Comparison of ENCODE assay signal across 10 cellular contexts in genomic region chr17:16988749-16989229, GRCh38. TPM values are rescaled to one million over a fixed set of nuclear protein-coding genes. Genes with fewer than 3 reads are reported as not detected.
DNase-seq lines count a peak whose midpoint lies in the region; ATAC-seq and TF ChIP-seq lines count a peak whose summit lies in the region.
"Had no signal": no experiment of that assay in that cellular context is flagged by ENCODE, and none has a peak within 500 bp of the region (broad histone marks: within the 10 kb centered on the region; RNA-seq: fewer than 3 reads in every experiment).

No MANE protein-coding gene starts in this region.

- H3K27me3 ChIP-seq in stomach (no peaks in the 10 kb centered on the region), ascending aorta (no peaks in the 10 kb centered on the region)

- H3K27me3 Mint-ChIP-seq in activated T-cell treated with anti-CD3 and anti-CD28 coated beads, Interleukin-2, amount 50 U/mL, for 24 hours = no peaks in the 10 kb centered on the region
- no peaks in the 10 kb centered on the region for H3K27me3 Mint-ChIP-seq in central memory CD8-positive, alpha-beta T cell

- intact Hi-C loops in stomach (cut with DNase I; ENCODE audit: low total_unique reads) = no loop called here
- intact Hi-C loops in ascending aorta (cut with DNase I) = no loop called here

- no peak for TF ChIP-seq EP300 in stomach (IDR thresholded peaks at IDR 0.05)

- no peak for TF ChIP-seq POLR2A in stomach (IDR thresholded peaks at IDR 0.05)

- DNase-seq in activated T-cell treated with anti-CD3 and anti-CD28 coated beads, Interleukin-2, amount 50 U/mL, for 24 hours = no peak
- DNase-seq in activated T-cell treated with anti-CD3 and anti-CD28 coated beads, Interleukin-2, amount 50 U/mL, for 1 hour = no peak
- DNase-seq in central memory CD8-positive, alpha-beta T cell (ENCODE audit: low spot score in 2 of 2) = no peak
- DNase-seq in stomach (no peak), coronary artery (ENCODE audit: low spot score) (no peak), ascending aorta (ENCODE audit: low spot score in 2 of 2) (no peak), T-helper 9 cell (no peak)
- DNase-seq: NCI-H1930 had no signal

- H3K36me3 Mint-ChIP-seq in activated T-cell treated with anti-CD3 and anti-CD28 coated beads, Interleukin-2, amount 50 U/mL, for 24 hours (ENCODE audit: low read depth) = no peaks in the 10 kb centered on the region
- H3K36me3 Mint-ChIP-seq in central memory CD8-positive, alpha-beta T cell (ENCODE audit: insufficient read depth) = peaks cover 7% of the 10 kb centered on the region

- peak; percentile 9 for ATAC-seq in HG03066 (IDR thresholded peaks at IDR 0.05; ENCODE audit: low read depth, unreplicated experiment)
- peak; percentile 1 for ATAC-seq in central memory CD8-positive, alpha-beta T cell (replicated peaks; ENCODE audit: extremely low read depth, poor library complexity, severe bottlenecking)

- peaks cover 0 to 19% (median 10%) of the 10 kb centered on the region in 4 donors for H3K4me1 ChIP-seq in stomach
- H3K4me1 ChIP-seq in ascending aorta = no peaks in the 10 kb centered on the region

- peak overlapping the region; percentile 37 for H3K4me3 Mint-ChIP-seq in activated T-cell treated with anti-CD3 and anti-CD28 coated beads, Interleukin-2, amount 50 U/mL, for 24 hours
- H3K4me3 Mint-ChIP-seq in central memory CD8-positive, alpha-beta T cell = peak overlapping the region; percentile 67

- peaks cover 35% of the 10 kb centered on the region for H3K4me1 Mint-ChIP-seq in activated T-cell treated with anti-CD3 and anti-CD28 coated beads, Interleukin-2, amount 50 U/mL, for 24 hours (ENCODE audit: low read depth)
- peaks cover 42% of the 10 kb centered on the region for H3K4me1 Mint-ChIP-seq in central memory CD8-positive, alpha-beta T cell

- H3K27ac ChIP-seq in stomach (peak overlapping the region in 4 of 5 donors; percentile 24 to 59 (median 38)), coronary artery (peak overlapping the region in 1 of 2 donors; percentile 19), ascending aorta (no peak overlapping the region)
- H3K27ac ChIP-seq: parathyroid adenoma had no signal

- H3K36me3 ChIP-seq in stomach (no peaks in the 10 kb centered on the region), ascending aorta (no peaks in the 10 kb centered on the region)

- H3K4me3 ChIP-seq in stomach (no peak overlapping the region), coronary artery (no peak overlapping the region), ascending aorta (no peak overlapping the region)

- H3K9me3 Mint-ChIP-seq in activated T-cell treated with anti-CD3 and anti-CD28 coated beads, Interleukin-2, amount 50 U/mL, for 24 hours = no peaks in the 10 kb centered on the region
- no peaks in the 10 kb centered on the region for H3K9me3 Mint-ChIP-seq in central memory CD8-positive, alpha-beta T cell

- 70 to 83% (median 79%) methylated on average over 10 of the region's 10 CpGs for WGBS in stomach, 5 donors

- H3K9me3 ChIP-seq in stomach (no peaks in the 10 kb centered on the region), ascending aorta (no peaks in the 10 kb centered on the region)

- TF ChIP-seq CTCF in stomach (IDR thresholded peaks at IDR 0.05) (no peak), coronary artery (IDR thresholded peaks at IDR 0.05) (no peak), ascending aorta (IDR thresholded peaks at IDR 0.05) (no peak)

- peak overlapping the region; percentile 91 for H3K27ac Mint-ChIP-seq in activated T-cell treated with anti-CD3 and anti-CD28 coated beads, Interleukin-2, amount 50 U/mL, for 24 hours
- peak overlapping the region; percentile 86 for H3K27ac Mint-ChIP-seq in central memory CD8-positive, alpha-beta T cell (ENCODE audit: low read depth)

RNA-seq across cellular contexts. Expression of gene TNFRSF13B, which starts 16.9 kb away (rescaled TPM):
- under 1 TPM in 1 of 5 donors, not detected in 4; 0.37 TPM for total RNA-seq in stomach
- 1 to 10 TPM in 2 of 3 donors, under 1 TPM in 1; 0.25 to 1.8 (median 1.8) TPM for polyA plus RNA-seq in stomach
- total RNA-seq in ascending aorta = not detected

RNA-seq across cellular contexts. Expression of gene MPRIP, which starts 53.5 kb away (rescaled TPM):
- total RNA-seq in stomach = 100 to 1,000 TPM; 145 to 518 (median 261) TPM
- polyA plus RNA-seq in stomach = 100 to 1,000 TPM in 2 of 3 donors, 10 to 100 TPM in 1; 80.2 to 123 (median 114) TPM
- total RNA-seq in ascending aorta = 246 TPM

Comparison
In these comparisons a context has a peak if more than half of its experiments do, and no peak if none do; other contexts are left out.
1. H3K27ac ChIP-seq: peak in stomach (4 of 5); none in ascending aorta (0 of 2).